1 cellular context compared by ENCODE assay signal in the genomic region with DNA sequence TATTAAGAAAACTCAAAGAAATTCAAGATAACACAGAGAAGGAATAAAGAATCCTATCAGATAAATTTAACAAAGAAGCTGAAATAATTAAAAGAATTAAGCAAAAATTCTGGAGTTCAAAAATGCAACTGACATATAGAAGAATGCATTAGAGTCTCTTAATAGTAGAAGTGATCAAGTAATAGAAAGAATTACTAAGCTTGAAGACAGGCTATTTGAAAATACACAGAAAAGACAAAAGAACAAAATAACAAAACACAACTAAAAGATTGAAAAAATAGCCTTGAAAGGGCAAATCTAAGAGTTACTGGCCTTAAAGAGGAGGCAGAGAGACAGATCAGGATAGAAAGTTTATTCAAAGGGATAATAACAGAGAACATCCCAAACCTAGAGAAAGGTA.
TF ChIP-seq lines count a peak whose summit lies in the region.

No MANE protein-coding gene starts in this region.

TF ChIP-seq in HepG2, 621 proteins besides CTCF, POLR2A, EP300 and RAD21:
- TF ChIP-seq SOX13 (IDR thresholded peaks at IDR 0.05), result no peak
- no peak for TF ChIP-seq SOX13 (CRISPR knock-in tag; conservative IDR thresholded peaks at IDR 0.05 in 1 of 2, IDR thresholded peaks at IDR 0.05 in 1 of 2)
- no peak for TF ChIP-seq JUN (CRISPR knock-in tag; IDR thresholded peaks at IDR 0.05)
- TF ChIP-seq, protein P1, sequence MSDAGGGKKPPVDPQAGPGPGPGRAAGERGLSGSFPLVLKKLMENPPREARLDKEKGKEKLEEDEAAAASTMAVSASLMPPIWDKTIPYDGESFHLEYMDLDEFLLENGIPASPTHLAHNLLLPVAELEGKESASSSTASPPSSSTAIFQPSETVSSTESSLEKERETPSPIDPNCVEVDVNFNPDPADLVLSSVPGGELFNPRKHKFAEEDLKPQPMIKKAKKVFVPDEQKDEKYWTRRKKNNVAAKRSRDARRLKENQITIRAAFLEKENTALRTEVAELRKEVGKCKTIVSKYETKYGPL (CRISPR knock-in tag; IDR thresholded peaks at IDR 0.05), result no peak
- no peak for TF ChIP-seq RARG (CRISPR knock-in tag; IDR thresholded peaks at IDR 0.05; ENCODE audit: low read depth)
- TF ChIP-seq RBAK (CRISPR knock-in tag; IDR thresholded peaks at IDR 0.05), result no peak
- TF ChIP-seq SMYD3 (CRISPR knock-in tag; IDR thresholded peaks at IDR 0.05), result no peak
- TF ChIP-seq, protein P2, sequence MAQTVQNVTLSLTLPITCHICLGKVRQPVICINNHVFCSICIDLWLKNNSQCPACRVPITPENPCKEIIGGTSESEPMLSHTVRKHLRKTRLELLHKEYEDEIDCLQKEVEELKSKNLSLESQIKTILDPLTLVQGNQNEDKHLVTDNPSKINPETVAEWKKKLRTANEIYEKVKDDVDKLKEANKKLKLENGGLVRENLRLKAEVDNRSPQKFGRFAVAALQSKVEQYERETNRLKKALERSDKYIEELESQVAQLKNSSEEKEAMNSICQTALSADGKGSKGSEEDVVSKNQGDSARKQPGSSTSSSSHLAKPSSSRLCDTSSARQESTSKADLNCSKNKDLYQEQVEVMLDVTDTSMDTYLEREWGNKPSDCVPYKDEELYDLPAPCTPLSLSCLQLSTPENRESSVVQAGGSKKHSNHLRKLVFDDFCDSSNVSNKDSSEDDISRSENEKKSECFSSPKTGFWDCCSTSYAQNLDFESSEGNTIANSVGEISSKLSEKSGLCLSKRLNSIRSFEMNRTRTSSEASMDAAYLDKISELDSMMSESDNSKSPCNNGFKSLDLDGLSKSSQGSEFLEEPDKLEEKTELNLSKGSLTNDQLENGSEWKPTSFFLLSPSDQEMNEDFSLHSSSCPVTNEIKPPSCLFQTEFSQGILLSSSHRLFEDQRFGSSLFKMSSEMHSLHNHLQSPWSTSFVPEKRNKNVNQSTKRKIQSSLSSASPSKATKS (CRISPR knock-in tag; IDR thresholded peaks at IDR 0.05), result no peak
- TF ChIP-seq ZNF773 (CRISPR knock-in tag; IDR thresholded peaks at IDR 0.05; ENCODE audit: borderline replicate concordance), result no peak
- TF ChIP-seq, protein P3, sequence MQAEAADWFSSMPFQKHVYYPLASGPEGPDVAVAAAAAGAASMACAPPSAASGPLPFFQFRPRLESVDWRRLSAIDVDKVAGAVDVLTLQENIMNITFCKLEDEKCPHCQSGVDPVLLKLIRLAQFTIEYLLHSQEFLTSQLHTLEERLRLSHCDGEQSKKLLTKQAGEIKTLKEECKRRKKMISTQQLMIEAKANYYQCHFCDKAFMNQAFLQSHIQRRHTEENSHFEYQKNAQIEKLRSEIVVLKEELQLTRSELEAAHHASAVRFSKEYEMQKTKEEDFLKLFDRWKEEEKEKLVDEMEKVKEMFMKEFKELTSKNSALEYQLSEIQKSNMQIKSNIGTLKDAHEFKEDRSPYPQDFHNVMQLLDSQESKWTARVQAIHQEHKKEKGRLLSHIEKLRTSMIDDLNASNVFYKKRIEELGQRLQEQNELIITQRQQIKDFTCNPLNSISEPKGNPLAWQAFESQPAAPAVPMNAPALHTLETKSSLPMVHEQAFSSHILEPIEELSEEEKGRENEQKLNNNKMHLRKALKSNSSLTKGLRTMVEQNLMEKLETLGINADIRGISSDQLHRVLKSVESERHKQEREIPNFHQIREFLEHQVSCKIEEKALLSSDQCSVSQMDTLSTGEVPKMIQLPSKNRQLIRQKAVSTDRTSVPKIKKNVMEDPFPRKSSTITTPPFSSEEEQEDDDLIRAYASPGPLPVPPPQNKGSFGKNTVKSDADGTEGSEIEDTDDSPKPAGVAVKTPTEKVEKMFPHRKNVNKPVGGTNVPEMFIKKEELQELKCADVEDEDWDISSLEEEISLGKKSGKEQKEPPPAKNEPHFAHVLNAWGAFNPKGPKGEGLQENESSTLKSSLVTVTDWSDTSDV (CRISPR knock-in tag; IDR thresholded peaks at IDR 0.05), result no peak
- TF ChIP-seq, protein P4, sequence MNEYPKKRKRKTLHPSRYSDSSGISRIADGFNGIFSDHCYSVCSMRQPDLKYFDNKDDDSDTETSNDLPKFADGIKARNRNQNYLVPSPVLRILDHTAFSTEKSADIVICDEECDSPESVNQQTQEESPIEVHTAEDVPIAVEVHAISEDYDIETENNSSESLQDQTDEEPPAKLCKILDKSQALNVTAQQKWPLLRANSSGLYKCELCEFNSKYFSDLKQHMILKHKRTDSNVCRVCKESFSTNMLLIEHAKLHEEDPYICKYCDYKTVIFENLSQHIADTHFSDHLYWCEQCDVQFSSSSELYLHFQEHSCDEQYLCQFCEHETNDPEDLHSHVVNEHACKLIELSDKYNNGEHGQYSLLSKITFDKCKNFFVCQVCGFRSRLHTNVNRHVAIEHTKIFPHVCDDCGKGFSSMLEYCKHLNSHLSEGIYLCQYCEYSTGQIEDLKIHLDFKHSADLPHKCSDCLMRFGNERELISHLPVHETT (CRISPR knock-in tag; conservative IDR thresholded peaks at IDR 0.05), result no peak
- TF ChIP-seq SPEN (CRISPR knock-in tag; IDR thresholded peaks at IDR 0.05; ENCODE audit: low read depth), result no peak
- TF ChIP-seq, protein P5, sequence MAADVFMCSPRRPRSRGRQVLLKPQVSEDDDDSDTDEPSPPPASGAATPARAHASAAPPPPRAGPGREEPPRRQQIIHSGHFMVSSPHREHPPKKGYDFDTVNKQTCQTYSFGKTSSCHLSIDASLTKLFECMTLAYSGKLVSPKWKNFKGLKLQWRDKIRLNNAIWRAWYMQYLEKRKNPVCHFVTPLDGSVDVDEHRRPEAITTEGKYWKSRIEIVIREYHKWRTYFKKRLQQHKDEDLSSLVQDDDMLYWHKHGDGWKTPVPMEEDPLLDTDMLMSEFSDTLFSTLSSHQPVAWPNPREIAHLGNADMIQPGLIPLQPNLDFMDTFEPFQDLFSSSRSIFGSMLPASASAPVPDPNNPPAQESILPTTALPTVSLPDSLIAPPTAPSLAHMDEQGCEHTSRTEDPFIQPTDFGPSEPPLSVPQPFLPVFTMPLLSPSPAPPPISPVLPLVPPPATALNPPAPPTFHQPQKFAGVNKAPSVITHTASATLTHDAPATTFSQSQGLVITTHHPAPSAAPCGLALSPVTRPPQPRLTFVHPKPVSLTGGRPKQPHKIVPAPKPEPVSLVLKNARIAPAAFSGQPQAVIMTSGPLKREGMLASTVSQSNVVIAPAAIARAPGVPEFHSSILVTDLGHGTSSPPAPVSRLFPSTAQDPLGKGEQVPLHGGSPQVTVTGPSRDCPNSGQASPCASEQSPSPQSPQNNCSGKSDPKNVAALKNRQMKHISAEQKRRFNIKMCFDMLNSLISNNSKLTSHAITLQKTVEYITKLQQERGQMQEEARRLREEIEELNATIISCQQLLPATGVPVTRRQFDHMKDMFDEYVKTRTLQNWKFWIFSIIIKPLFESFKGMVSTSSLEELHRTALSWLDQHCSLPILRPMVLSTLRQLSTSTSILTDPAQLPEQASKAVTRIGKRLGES (CRISPR knock-in tag; IDR thresholded peaks at IDR 0.05; ENCODE audit: borderline replicate concordance), result no peak
- no peak for TF ChIP-seq TCF12 (IDR thresholded peaks at IDR 0.05)
- no peak for TF ChIP-seq TCF12 (CRISPR knock-in tag; IDR thresholded peaks at IDR 0.05)
- no peak for TF ChIP-seq HMG20B (CRISPR knock-in tag; conservative IDR thresholded peaks at IDR 0.05)
- TF ChIP-seq ZNF20 (CRISPR knock-in tag; IDR thresholded peaks at IDR 0.05), result no peak
- TF ChIP-seq, protein P6, sequence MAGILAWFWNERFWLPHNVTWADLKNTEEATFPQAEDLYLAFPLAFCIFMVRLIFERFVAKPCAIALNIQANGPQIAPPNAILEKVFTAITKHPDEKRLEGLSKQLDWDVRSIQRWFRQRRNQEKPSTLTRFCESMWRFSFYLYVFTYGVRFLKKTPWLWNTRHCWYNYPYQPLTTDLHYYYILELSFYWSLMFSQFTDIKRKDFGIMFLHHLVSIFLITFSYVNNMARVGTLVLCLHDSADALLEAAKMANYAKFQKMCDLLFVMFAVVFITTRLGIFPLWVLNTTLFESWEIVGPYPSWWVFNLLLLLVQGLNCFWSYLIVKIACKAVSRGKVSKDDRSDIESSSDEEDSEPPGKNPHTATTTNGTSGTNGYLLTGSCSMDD (CRISPR knock-in tag; IDR thresholded peaks at IDR 0.05), result no peak
- TF ChIP-seq, protein P7, sequence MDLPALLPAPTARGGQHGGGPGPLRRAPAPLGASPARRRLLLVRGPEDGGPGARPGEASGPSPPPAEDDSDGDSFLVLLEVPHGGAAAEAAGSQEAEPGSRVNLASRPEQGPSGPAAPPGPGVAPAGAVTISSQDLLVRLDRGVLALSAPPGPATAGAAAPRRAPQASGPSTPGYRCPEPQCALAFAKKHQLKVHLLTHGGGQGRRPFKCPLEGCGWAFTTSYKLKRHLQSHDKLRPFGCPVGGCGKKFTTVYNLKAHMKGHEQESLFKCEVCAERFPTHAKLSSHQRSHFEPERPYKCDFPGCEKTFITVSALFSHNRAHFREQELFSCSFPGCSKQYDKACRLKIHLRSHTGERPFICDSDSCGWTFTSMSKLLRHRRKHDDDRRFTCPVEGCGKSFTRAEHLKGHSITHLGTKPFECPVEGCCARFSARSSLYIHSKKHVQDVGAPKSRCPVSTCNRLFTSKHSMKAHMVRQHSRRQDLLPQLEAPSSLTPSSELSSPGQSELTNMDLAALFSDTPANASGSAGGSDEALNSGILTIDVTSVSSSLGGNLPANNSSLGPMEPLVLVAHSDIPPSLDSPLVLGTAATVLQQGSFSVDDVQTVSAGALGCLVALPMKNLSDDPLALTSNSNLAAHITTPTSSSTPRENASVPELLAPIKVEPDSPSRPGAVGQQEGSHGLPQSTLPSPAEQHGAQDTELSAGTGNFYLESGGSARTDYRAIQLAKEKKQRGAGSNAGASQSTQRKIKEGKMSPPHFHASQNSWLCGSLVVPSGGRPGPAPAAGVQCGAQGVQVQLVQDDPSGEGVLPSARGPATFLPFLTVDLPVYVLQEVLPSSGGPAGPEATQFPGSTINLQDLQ (CRISPR knock-in tag; IDR thresholded peaks at IDR 0.05), result no peak
TF ChIP-seq in HepG2: peak in this region for 0.
